Comparison of ENCODE assay signal across 25 cellular contexts in the genomic region with DNA sequence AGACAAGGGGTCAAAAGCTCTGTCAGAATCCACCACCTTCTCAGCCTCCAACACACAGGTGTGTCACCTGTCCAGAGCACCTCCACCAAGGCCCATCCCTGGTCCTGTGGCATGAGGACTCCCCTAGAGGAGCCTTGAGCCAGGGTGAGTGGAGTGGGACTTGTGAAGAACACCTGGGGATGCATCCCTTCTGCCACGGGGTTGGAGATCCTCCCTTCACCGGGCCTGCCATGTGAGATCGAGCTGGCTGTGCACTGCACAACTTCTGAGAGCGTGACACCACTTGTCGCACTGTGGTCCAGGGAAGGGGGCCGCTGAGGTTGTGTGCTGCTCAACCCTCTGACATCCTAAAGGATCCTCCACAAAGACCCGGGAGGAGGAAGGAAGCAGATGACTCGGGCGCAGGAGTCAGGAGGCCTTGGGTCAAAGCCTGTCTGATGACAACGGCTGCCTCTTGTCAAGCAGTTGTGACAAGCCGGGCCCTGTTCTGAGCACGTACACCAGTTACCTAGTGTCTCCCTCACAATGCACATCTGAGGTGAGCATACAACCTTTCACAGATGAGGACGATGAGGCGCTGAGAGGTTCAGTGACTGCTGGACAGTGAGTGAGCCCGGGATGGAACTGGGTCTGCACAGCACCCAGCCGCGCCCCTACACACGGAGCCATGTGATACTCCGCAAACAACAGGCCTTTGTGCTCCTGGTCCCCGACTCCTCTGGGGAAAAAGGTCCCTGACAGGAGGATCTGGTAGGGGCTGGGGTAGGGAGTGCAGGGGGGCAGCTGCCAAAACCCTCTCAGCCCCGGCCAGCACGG. TPM values are rescaled to one million over a fixed set of nuclear protein-coding genes. Genes with fewer than 3 reads are reported as not detected.
DNase-seq lines count a peak whose midpoint lies in the region; FAIRE-seq and TF ChIP-seq lines count a peak whose summit lies in the region.
"Had no signal": no experiment of that assay in that cellular context is flagged by ENCODE, and none has a peak within 500 bp of the region (broad histone marks: within the 10 kb centered on the region; RNA-seq: fewer than 3 reads in every experiment).

No MANE protein-coding gene starts in this region.

- peak in 1 of 2 donors; percentile 37 for TF ChIP-seq EP300 in tibial nerve (IDR thresholded peaks at IDR 0.05)

- no peak for FAIRE-seq in frontal cortex (lab: Jason Lieb, UNC)
- FAIRE-seq: A549, GM19239, pancreas, small intestine had no signal

- in situ Hi-C loops in ACHN (cut with HindIII; ENCODE audit: low pct_ligation_motif_present, low pct_unique_long_range_greater_than_20kb, low sequenced_read_pairs), result no loop called here

- H3K4me3 Mint-ChIP-seq in activated CD4-positive, alpha-beta memory T cell treated with anti-CD3 and anti-CD28 coated beads, Interleukin-2, amount 10 ng/mL, durations not matched to agents 7 days and 5 days, result no peak overlapping the region
- H3K4me3 Mint-ChIP-seq: activated naive CD4-positive, alpha-beta T cell treated with anti-CD3 and anti-CD28 coated beads, Interleukin-2, amount 50 U/mL, for 24 hours; activated T-cell treated with anti-CD3 and anti-CD28 coated beads, Interleukin-2, amount 50 U/mL, for 24 hours; CD4-positive, CD25-positive, alpha-beta regulatory T cell had no signal

- POLR2A ChIA-PET in activated CD4-positive, alpha-beta memory T cell treated with anti-CD3 and anti-CD28 coated beads, Interleukin-2, amount 10 ng/mL, durations not matched to agents 7 days and 5 days (lab: Charles Lee), result no interaction called here

- TF ChIP-seq POLR2A in tibial nerve (IDR thresholded peaks at IDR 0.05), result peak in 1 of 2 donors; percentile 14

- no peaks in the 10 kb centered on the region for H3K9me3 ChIP-seq in tibial nerve
- H3K9me3 ChIP-seq: A549, body of pancreas, pancreas, transverse colon had no signal

- DNase-seq in NCI-H345 (lab: John Stamatoyannopoulos, UW), result peak; percentile 58
- no peak for DNase-seq in NCI-H345 treated with DMSO at 0.1 percent for 48 hours (lab: John Stamatoyannopoulos, UW; ENCODE audit: unreplicated experiment)
- DNase-seq in frontal cortex (ENCODE audit: low spot score in 2 of 2), result peak; percentile 60 to 67
- peak; percentile 87 for DNase-seq in medulla oblongata (ENCODE audit: extremely low spot score)
- no peak for DNase-seq in tibial nerve (ENCODE audit: low spot score in 2 of 2)
- no peak for DNase-seq in ACHN
- DNase-seq in activated CD4-positive, alpha-beta memory T cell treated with anti-CD3 and anti-CD28 coated beads, Interleukin-2, amount 10 ng/mL, durations not matched to agents 7 days and 5 days, result no peak
- DNase-seq in H4 (ENCODE audit: low spot score), result no peak
- DNase-seq: activated CD4-positive, alpha-beta T cell treated with anti-CD3 and anti-CD28 coated beads, Interleukin-2, amount 50 U/mL, for 4 hours; activated T-cell treated with anti-CD3 and anti-CD28 coated beads, Interleukin-2, amount 50 U/mL, for 24 hours; body of pancreas; CD4-positive, CD25-positive, alpha-beta regulatory T cell; dermis blood vessel endothelial cell; HCEC 1CT; KG1; left colon; NCI-H1048; RPMI8226; small intestine; transverse colon had no signal

- H3K4me3 ChIP-seq in tibial nerve, result no peak overlapping the region
- H3K4me3 ChIP-seq: A549, body of pancreas, pancreas, transverse colon had no signal

- no peaks in the 10 kb centered on the region for H3K9me3 Mint-ChIP-seq in activated CD4-positive, alpha-beta memory T cell treated with anti-CD3 and anti-CD28 coated beads, Interleukin-2, amount 10 ng/mL, durations not matched to agents 7 days and 5 days
- H3K9me3 Mint-ChIP-seq: activated naive CD4-positive, alpha-beta T cell treated with anti-CD3 and anti-CD28 coated beads, Interleukin-2, amount 50 U/mL, for 24 hours; activated T-cell treated with anti-CD3 and anti-CD28 coated beads, Interleukin-2, amount 50 U/mL, for 24 hours had no signal

- no peaks in the 10 kb centered on the region for H3K27me3 ChIP-seq in tibial nerve
- H3K27me3 ChIP-seq: body of pancreas, pancreas, transverse colon had no signal

- CTCF ChIA-PET in activated CD4-positive, alpha-beta memory T cell treated with anti-CD3 and anti-CD28 coated beads, Interleukin-2, amount 10 ng/mL, durations not matched to agents 7 days and 5 days (lab: Charles Lee), result no interaction called here

- peak overlapping the region; percentile 57 to 91 (median 78) for H3K27ac ChIP-seq in tibial nerve
- H3K27ac ChIP-seq: A549, body of pancreas, pancreas, transverse colon had no signal

- TF ChIP-seq CTCF in tibial nerve (IDR thresholded peaks at IDR 0.05), result no peak

- peaks cover 0 to 74% (median 0%) of the 10 kb centered on the region in 3 donors for H3K36me3 ChIP-seq in tibial nerve
- H3K36me3 ChIP-seq: pancreas, transverse colon had no signal

- H3K4me1 ChIP-seq in tibial nerve, result peaks cover 0 to 32% (median 5%) of the 10 kb centered on the region in 4 donors
- H3K4me1 ChIP-seq: pancreas had no signal

- 70 to 71% methylated on average over 17 to 22 of the region's 22 CpGs for WGBS in tibial nerve, 2 donors

- no peaks in the 10 kb centered on the region for H3K27me3 Mint-ChIP-seq in activated CD4-positive, alpha-beta memory T cell treated with anti-CD3 and anti-CD28 coated beads, Interleukin-2, amount 10 ng/mL, durations not matched to agents 7 days and 5 days
- H3K27me3 Mint-ChIP-seq: activated naive CD4-positive, alpha-beta T cell treated with anti-CD3 and anti-CD28 coated beads, Interleukin-2, amount 50 U/mL, for 24 hours; activated T-cell treated with anti-CD3 and anti-CD28 coated beads, Interleukin-2, amount 50 U/mL, for 24 hours; CD4-positive, CD25-positive, alpha-beta regulatory T cell had no signal

- no peak overlapping the region for H3K27ac Mint-ChIP-seq in activated CD4-positive, alpha-beta memory T cell treated with anti-CD3 and anti-CD28 coated beads, Interleukin-2, amount 10 ng/mL, durations not matched to agents 7 days and 5 days
- H3K27ac Mint-ChIP-seq: activated naive CD4-positive, alpha-beta T cell treated with anti-CD3 and anti-CD28 coated beads, Interleukin-2, amount 50 U/mL, for 24 hours; activated T-cell treated with anti-CD3 and anti-CD28 coated beads, Interleukin-2, amount 50 U/mL, for 24 hours; CD4-positive, CD25-positive, alpha-beta regulatory T cell had no signal

- no peaks in the 10 kb centered on the region for H3K4me1 Mint-ChIP-seq in activated CD4-positive, alpha-beta memory T cell treated with anti-CD3 and anti-CD28 coated beads, Interleukin-2, amount 10 ng/mL, durations not matched to agents 7 days and 5 days
- H3K4me1 Mint-ChIP-seq: activated naive CD4-positive, alpha-beta T cell treated with anti-CD3 and anti-CD28 coated beads, Interleukin-2, amount 50 U/mL, for 24 hours had no signal

- no peaks in the 10 kb centered on the region for H3K36me3 Mint-ChIP-seq in activated CD4-positive, alpha-beta memory T cell treated with anti-CD3 and anti-CD28 coated beads, Interleukin-2, amount 10 ng/mL, durations not matched to agents 7 days and 5 days (ENCODE audit: low read depth)

RNA-seq across cellular contexts. Expression of a gene that starts 35.6 kb away (rescaled TPM):
- 39.5 TPM for total RNA-seq in frontal cortex
- not detected for total RNA-seq in tibial nerve
- not detected for total RNA-seq in activated CD4-positive, alpha-beta memory T cell treated with anti-CD3 and anti-CD28 coated beads, Interleukin-2, amount 10 ng/mL, durations not matched to agents 7 days and 5 days
- not detected in 2 replicates for total RNA-seq in H4 (2014; rRNA removed; shearing (Covaris generic))
- total RNA-seq: CD4-positive, CD25-positive, alpha-beta regulatory T cell; Daoy had no signal

Comparison
In these comparisons a context has a peak if more than half of its experiments do, and no peak if none do; other contexts are left out.
1. DNase-seq: peak in NCI-H345 (single experiment), frontal cortex (2 of 2) and medulla oblongata (single experiment); none in NCI-H345 treated with DMSO at 0.1 percent for 48 hours (single experiment), tibial nerve (0 of 2), ACHN (single experiment), activated CD4-positive, alpha-beta memory T cell treated with anti-CD3 and anti-CD28 coated beads, Interleukin-2, amount 10 ng/mL, durations not matched to agents 7 days and 5 days (single experiment) and H4 (single experiment).
2. RNA of a gene that starts 35.6 kb away (total RNA-seq): 39.5 TPM in frontal cortex (single experiment); not detected in tibial nerve, not detected in activated CD4-positive, alpha-beta memory T cell treated with anti-CD3 and anti-CD28 coated beads, Interleukin-2, amount 10 ng/mL, durations not matched to agents 7 days and 5 days and not detected in H4; every median in the first group is over 10 times any median in the second.